In genomic region chr11:68551777-68552176, GRCh38 we compare ENCODE assay signal across 1 cellular context.
TF ChIP-seq lines count a peak whose summit lies in the region.

No MANE protein-coding gene starts in this region.

TF ChIP-seq in GM23338, 12 proteins besides CTCF, POLR2A, EP300 and RAD21 (continued from another document):
- TF ChIP-seq ZNF462 (CRISPR knock-in tag; IDR thresholded peaks at IDR 0.05) (no peak), CREB1 (CRISPR knock-in tag; IDR thresholded peaks at IDR 0.05; ENCODE audit: low read depth) (no peak), REST (IDR thresholded peaks at IDR 0.05; ENCODE audit: unreplicated experiment) (no peak), STAT1 (IDR thresholded peaks at IDR 0.05; ENCODE audit: unreplicated experiment) (no peak), JUNB (IDR thresholded peaks at IDR 0.05; ENCODE audit: unreplicated experiment) (no peak), POLR2AphosphoS5 (IDR thresholded peaks at IDR 0.05; ENCODE audit: low read depth) (no peak), ETS1 (IDR thresholded peaks at IDR 0.05) (no peak), ZNF331 (CRISPR knock-in tag; IDR thresholded peaks at IDR 0.05; ENCODE audit: low read depth) (no peak), ZNF114 (CRISPR knock-in tag; IDR thresholded peaks at IDR 0.05) (no peak)
TF ChIP-seq in GM23338: peak in this region for 0.
